In the genomic region with DNA sequence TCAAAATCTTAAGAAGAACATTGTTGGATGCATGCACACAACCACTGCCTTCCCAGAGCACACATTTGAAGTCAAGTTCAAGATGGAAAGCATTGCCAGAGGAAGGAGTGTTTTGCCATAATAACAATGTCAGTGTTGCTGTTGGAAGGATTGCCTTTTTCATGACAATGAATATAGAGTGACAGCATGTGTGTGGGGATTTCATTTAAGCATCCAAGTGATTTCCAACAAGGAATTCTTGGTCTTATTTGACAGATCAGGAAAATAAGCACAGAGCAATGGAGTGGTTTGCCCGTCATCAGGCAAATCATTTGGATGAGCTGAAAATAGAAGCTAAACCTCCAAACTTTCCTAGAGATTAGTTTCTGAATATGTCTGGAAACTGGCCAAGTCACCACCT, we compare ENCODE assay signal across 34 cellular contexts.
"Had no signal": no experiment of that assay in that cellular context is flagged by ENCODE, and none has a peak within 500 bp of the region (broad histone marks: within the 10 kb centered on the region; RNA-seq: fewer than 3 reads in every experiment).

No MANE protein-coding gene starts in this region.

- H3K36me3 Mint-ChIP-seq: activated CD4-positive, alpha-beta memory T cell treated with anti-CD3 and anti-CD28 coated beads for 36 hours; activated CD8-positive, alpha-beta memory T cell treated with anti-CD3 and anti-CD28 coated beads, Interleukin-2, amount 10 ng/mL, durations not matched to agents 7 days and 5 days; activated naive CD8-positive, alpha-beta T cell treated with anti-CD3 and anti-CD28 coated beads for 36 hours had no signal

- H3K36me3 ChIP-seq: breast epithelium, MG63, Peyer's patch, WERI-Rb-1 had no signal

- H3K9me3 Mint-ChIP-seq: activated CD4-positive, alpha-beta memory T cell treated with anti-CD3 and anti-CD28 coated beads for 36 hours; activated CD4-positive, alpha-beta T cell treated with anti-CD3 and anti-CD28 coated beads, Interleukin-2, amount 10 ng/mL, durations not matched to agents 24 days and 14 days; activated naive CD8-positive, alpha-beta T cell treated with anti-CD3 and anti-CD28 coated beads for 36 hours had no signal

- H3K27me3 ChIP-seq: body of pancreas, breast epithelium, MG63, Peyer's patch had no signal

- H3K27ac Mint-ChIP-seq: activated CD4-positive, alpha-beta memory T cell treated with anti-CD3 and anti-CD28 coated beads for 36 hours; activated CD4-positive, alpha-beta T cell treated with anti-CD3 and anti-CD28 coated beads, Interleukin-2, amount 10 ng/mL, durations not matched to agents 24 days and 14 days; activated CD8-positive, alpha-beta memory T cell treated with anti-CD3 and anti-CD28 coated beads, Interleukin-2, amount 10 ng/mL, durations not matched to agents 7 days and 5 days; activated naive CD8-positive, alpha-beta T cell treated with anti-CD3 and anti-CD28 coated beads for 36 hours had no signal

- H3K4me1 Mint-ChIP-seq: activated CD4-positive, alpha-beta T cell treated with anti-CD3 and anti-CD28 coated beads, Interleukin-2, amount 10 ng/mL, durations not matched to agents 24 days and 14 days; activated CD8-positive, alpha-beta memory T cell treated with anti-CD3 and anti-CD28 coated beads, Interleukin-2, amount 10 ng/mL, durations not matched to agents 7 days and 5 days; activated naive CD8-positive, alpha-beta T cell treated with anti-CD3 and anti-CD28 coated beads for 36 hours had no signal

- H3K4me1 ChIP-seq: breast epithelium, Peyer's patch had no signal

- ATAC-seq: activated CD8-positive, alpha-beta memory T cell treated with anti-CD3 and anti-CD28 coated beads, Interleukin-2, amount 10 ng/mL, durations not matched to agents 7 days and 5 days; body of pancreas had no signal

- H3K27ac ChIP-seq: body of pancreas, breast epithelium, Peyer's patch, WERI-Rb-1 had no signal

- H3K4me3 Mint-ChIP-seq: activated CD4-positive, alpha-beta memory T cell treated with anti-CD3 and anti-CD28 coated beads for 36 hours; activated CD4-positive, alpha-beta T cell treated with anti-CD3 and anti-CD28 coated beads, Interleukin-2, amount 10 ng/mL, durations not matched to agents 24 days and 14 days; activated CD8-positive, alpha-beta memory T cell treated with anti-CD3 and anti-CD28 coated beads, Interleukin-2, amount 10 ng/mL, durations not matched to agents 7 days and 5 days; activated naive CD8-positive, alpha-beta T cell treated with anti-CD3 and anti-CD28 coated beads for 36 hours had no signal

- H3K9me3 ChIP-seq: body of pancreas, breast epithelium, MG63, Peyer's patch had no signal

- DNase-seq: activated CD4-positive, alpha-beta memory T cell treated with anti-CD3 and anti-CD28 coated beads for 36 hours; activated CD4-positive, alpha-beta T cell treated with anti-CD3 and anti-CD28 coated beads, Interleukin-2, amount 10 ng/mL, durations not matched to agents 24 days and 14 days; activated CD4-positive, CD25-positive, alpha-beta regulatory T cell; activated CD8-positive, alpha-beta memory T cell treated with anti-CD3 and anti-CD28 coated beads for 24 hours; activated CD8-positive, alpha-beta memory T cell treated with anti-CD3 and anti-CD28 coated beads, Interleukin-2, amount 10 ng/mL, durations not matched to agents 7 days and 5 days; activated CD8-positive, alpha-beta memory T cell treated with anti-CD3 and anti-CD28 coated beads, Interleukin-2, amount 50 U/mL, for 48 hours; activated effector memory CD4-positive, alpha-beta T cell treated with Interleukin-2 at 50 U/mL for 16 hours; activated naive CD4-positive, alpha-beta T cell; activated naive CD4-positive, alpha-beta T cell treated with anti-CD3 and anti-CD28 coated beads, Interleukin-2, amount 50 U/mL, for 16 hours; activated naive CD8-positive, alpha-beta T cell treated with anti-CD3 and anti-CD28 coated beads for 36 hours; activated T-cell treated with anti-CD3 and anti-CD28 coated beads, Interleukin-2, amount 50 U/mL, for 48 hours; amniotic stem cell; body of pancreas; caudate nucleus; cerebellar nuclear complex; Karpas-422; KBM-7; MG63; NCI-H1048; NCI-H1436 treated with DMSO at 0.1 percent for 48 hours; NCI-H1694 treated with DMSO at 0.1 percent for 48 hours; NCI-H2029; NCI-H510A; NCI-H526; NCI-H748 treated with DMSO at 0.1 percent for 48 hours; NK-92 treated with Interleukin-12 subunit alpha and Interleukin-12 subunit beta, amount 100 ng/mL, for 24 hours; PC-3; Peyer's patch; RPMI8226; SIG-M5; T1000; WERI-Rb-1 had no signal

- H3K4me3 ChIP-seq: body of pancreas, breast epithelium, MG63, Peyer's patch had no signal

- FAIRE-seq: astrocyte had no signal
